22 cellular contexts compared by ENCODE assay signal in the genomic region with DNA sequence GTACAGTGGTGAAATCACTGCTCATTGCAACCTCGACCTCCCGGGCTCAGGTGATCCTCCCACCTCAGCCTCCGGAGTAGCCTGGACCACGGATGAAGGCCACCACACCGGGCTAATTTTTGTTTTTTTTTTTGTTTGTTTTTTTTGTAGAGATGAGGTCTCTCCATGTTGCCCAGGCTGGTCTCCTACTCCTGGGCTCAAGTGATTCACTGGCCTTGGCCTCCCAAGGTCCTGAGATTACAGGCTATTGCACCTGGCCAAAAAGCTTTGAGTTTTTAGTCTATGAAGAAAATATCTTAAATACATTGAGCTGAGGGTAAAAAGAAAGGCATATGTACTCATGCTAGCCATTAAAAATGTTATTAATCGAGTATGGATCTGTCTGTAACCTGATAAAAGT. TPM values are rescaled to one million over a fixed set of nuclear protein-coding genes. Genes with fewer than 3 reads are reported as not detected.
DNase-seq lines count a peak whose midpoint lies in the region; ATAC-seq and TF ChIP-seq lines count a peak whose summit lies in the region.
"Had no signal": no experiment of that assay in that cellular context is flagged by ENCODE, and none has a peak within 500 bp of the region (broad histone marks: within the 10 kb centered on the region; RNA-seq: fewer than 3 reads in every experiment).

No MANE protein-coding gene starts in this region.

- H3K27me3 Mint-ChIP-seq in CD4-positive, alpha-beta T cell = no peaks in the 10 kb centered on the region
- peaks cover 1% of the 10 kb centered on the region; the same call in 1 of the 2 replicates for H3K27me3 Mint-ChIP-seq in HFFc6 (ENCODE audit: insufficient read depth)
- H3K27me3 Mint-ChIP-seq in brain = peaks cover 6% of the 10 kb centered on the region

- H3K9me3 ChIP-seq in CD4-positive, alpha-beta T cell (ENCODE audit: control insufficient read depth, low read length) = no peaks in the 10 kb centered on the region
- no peaks in the 10 kb centered on the region for H3K9me3 ChIP-seq in osteoblast (ENCODE audit: low read depth, low read length)
- H3K9me3 ChIP-seq: BLaER1, MG63 had no signal

- H3K4me3 ChIP-seq in osteoblast (ENCODE audit: insufficient read depth, low read length) = no peak overlapping the region
- H3K4me3 ChIP-seq: BLaER1, MG63 had no signal

- CTCF ChIA-PET in CD4-positive, alpha-beta T cell (lab: Charles Lee) = interaction anchor here (1.3 to 2.3 kb wide), 2 partner anchors 91 to 102 kb away, joined by 4 to 8 read pairs; no protein-coding TSS in a partner anchor

- no peak overlapping the region for H3K4me3 Mint-ChIP-seq in CD4-positive, alpha-beta T cell
- H3K4me3 Mint-ChIP-seq in HFFc6 (peak overlapping the region; percentile 56), brain (peak overlapping the region in 3 of 5 experiments; percentile 8 to 88 (median 47))
- H3K4me3 Mint-ChIP-seq: CD8-positive, alpha-beta T cell had no signal

- H3K27me3 ChIP-seq in CD4-positive, alpha-beta T cell (ENCODE audit: control insufficient read depth, insufficient read depth, low read length) = no peaks in the 10 kb centered on the region
- H3K27me3 ChIP-seq in osteoblast (ENCODE audit: insufficient read depth, low read length) = no peaks in the 10 kb centered on the region
- H3K27me3 ChIP-seq: BLaER1, MG63 had no signal

- H3K27ac Mint-ChIP-seq in CD4-positive, alpha-beta T cell = peak overlapping the region; percentile 14
- peak overlapping the region; percentile 47 for H3K27ac Mint-ChIP-seq in HFFc6
- H3K27ac Mint-ChIP-seq in brain = peak overlapping the region in 2 of 5 experiments; percentile 14 to 64
- H3K27ac Mint-ChIP-seq: CD8-positive, alpha-beta T cell had no signal

- peaks cover 46% of the 10 kb centered on the region for H3K4me1 ChIP-seq in osteoblast (ENCODE audit: insufficient read depth, low read length)

- H3K36me3 ChIP-seq in osteoblast (ENCODE audit: insufficient read depth, low read length) = peaks cover 24% of the 10 kb centered on the region

- intact Hi-C loops in CD4-positive, alpha-beta T cell (cut with DNase I, micrococcal nuclease) = no loop called here

- POLR2A ChIA-PET in CD4-positive, alpha-beta T cell (lab: Charles Lee) = interaction anchor here (0.6 kb wide), 1 partner anchor 109 kb away, joined by 3 read pairs; the partner anchor contains the start of gene SYF2

- peak overlapping the region; percentile 45 for H3K4me2 ChIP-seq in osteoblast (ENCODE audit: insufficient read depth, low read length)
- H3K4me2 ChIP-seq: BLaER1 had no signal

- no peak for DNase-seq in CD4-positive, alpha-beta T cell
- DNase-seq in HFFc6 (no peak), osteoblast (ENCODE audit: insufficient read length, low spot score, missing footprints) (no peak), iPS-NIHi11 (ENCODE audit: low spot score) (no peak), T-helper 2 cell (no peak), occipital lobe (lab: John Stamatoyannopoulos, UW) (no peak)
- DNase-seq: Calu3; CD8-positive, alpha-beta T cell; EL; IMR-90; MG63; NCI-H1048; NCI-H1436; NCI-H1930; NCI-H345; NCI-H524 treated with DMSO at 0.1 percent for 48 hours; PC-3; RPMI8226; SIG-M5 had no signal

- H3K79me2 ChIP-seq in osteoblast (ENCODE audit: insufficient read depth, low read length) = peaks cover 81% of the 10 kb centered on the region

- no peak overlapping the region for H2AFZ ChIP-seq in osteoblast (ENCODE audit: low read length)

- peaks cover 7% of the 10 kb centered on the region for H4K20me1 ChIP-seq in osteoblast (ENCODE audit: insufficient read depth, low read length)

- ATAC-seq in CD4-positive, alpha-beta T cell (ENCODE audit: poor library complexity) = no peak
- ATAC-seq: CD8-positive, alpha-beta T cell; PC-3 had no signal

- H3K4me1 Mint-ChIP-seq in CD4-positive, alpha-beta T cell (ENCODE audit: low read depth) = peaks cover 43% of the 10 kb centered on the region
- H3K4me1 Mint-ChIP-seq in HFFc6 (ENCODE audit: low read depth) (peaks cover 48% of the 10 kb centered on the region), brain (peaks cover 48% of the 10 kb centered on the region)

- no peaks in the 10 kb centered on the region for H3K9me3 Mint-ChIP-seq in CD4-positive, alpha-beta T cell
- H3K9me3 Mint-ChIP-seq in HFFc6 (no peaks in the 10 kb centered on the region), brain (no peaks in the 10 kb centered on the region)
- H3K9me3 Mint-ChIP-seq: CD8-positive, alpha-beta T cell had no signal

- H3K27ac ChIP-seq in CD4-positive, alpha-beta T cell (ENCODE audit: low read depth, low read length) = no peak overlapping the region
- H3K27ac ChIP-seq in osteoblast (ENCODE audit: low read depth, low read length) = peak overlapping the region; percentile 74
- H3K27ac ChIP-seq: BLaER1, HL-60 had no signal

- TF ChIP-seq CTCF in CD4-positive, alpha-beta T cell (IDR thresholded peaks at IDR 0.05) = no peak
- TF ChIP-seq CTCF in HFFc6 (IDR thresholded peaks at IDR 0.05) (no peak), brain (conservative IDR thresholded peaks at IDR 0.05) (no peak), osteoblast (IDR thresholded peaks at IDR 0.05; ENCODE audit: extremely low read depth, low read depth, low read length) (no peak)

- H3K36me3 Mint-ChIP-seq in CD4-positive, alpha-beta T cell (ENCODE audit: low read depth) = peaks cover 62% of the 10 kb centered on the region
- H3K36me3 Mint-ChIP-seq in HFFc6 (ENCODE audit: low read depth) (peaks cover 41% of the 10 kb centered on the region), brain (peaks cover 46% of the 10 kb centered on the region)

RNA-seq across cellular contexts. Expression of gene TMEM50A, which starts 3.6 kb away (rescaled TPM):
- total RNA-seq in CD4-positive, alpha-beta T cell = 10 to 100 TPM; 82.6 to 83.1 TPM
- total RNA-seq in HFFc6 (2021; fragmentation: NEBNext Ultra II Directional; extraction: Animal tissue kit (Norgen Biotek cat#: 25700)) = 100 to 1,000 TPM; 166 to 270 (median 254) TPM
- 99.4 TPM for polyA plus RNA-seq in brain (ENCODE audit: insufficient read depth, low read depth, low replicate concordance)
- total RNA-seq in osteoblast (153 and 165 TPM in 2 replicates), occipital lobe (158 TPM)
